Comparison of ENCODE assay signal across 8 cellular contexts in the genomic region with DNA sequence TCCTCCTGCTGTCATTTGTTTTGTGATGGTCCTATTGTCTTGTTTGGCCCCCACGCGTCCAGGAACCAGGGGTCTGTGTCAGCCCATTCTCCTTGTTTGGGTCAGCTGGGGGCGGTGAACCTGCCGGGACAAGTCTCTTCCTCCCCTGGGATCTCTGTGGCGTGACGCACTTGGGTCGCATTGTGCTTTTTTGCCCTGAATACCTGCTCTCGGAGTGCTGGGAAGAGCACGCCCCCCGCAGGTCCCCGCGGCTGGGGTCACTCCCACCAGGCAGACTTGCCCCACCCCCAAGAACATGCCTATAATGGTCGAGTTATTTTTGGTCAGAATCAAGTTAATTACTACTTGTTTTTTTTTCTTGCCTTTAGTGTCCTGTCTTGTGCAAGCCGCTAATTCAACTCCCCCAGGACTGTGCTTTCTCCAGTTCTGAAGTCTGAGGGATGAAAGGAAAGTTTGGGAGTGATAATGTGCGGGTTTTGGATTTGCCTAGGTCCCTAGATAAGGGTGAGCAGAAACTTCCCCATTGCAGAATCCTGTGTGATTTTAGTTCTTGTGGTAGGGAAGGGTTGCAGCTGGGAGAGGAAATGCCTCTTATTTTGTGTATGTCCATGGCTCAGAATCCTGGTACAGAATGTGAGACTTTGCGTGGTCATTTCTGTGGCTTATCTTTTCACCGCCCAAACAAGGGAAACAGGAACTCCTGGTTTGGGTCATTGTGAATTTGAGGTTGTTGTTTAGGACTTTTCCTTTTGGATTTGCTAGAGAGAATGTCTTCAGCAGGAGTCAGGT. TPM values are rescaled to one million over a fixed set of nuclear protein-coding genes. Genes with fewer than 3 reads are reported as not detected.
A peak's percentile ranks its signal among the peaks of the same experiment; 100 is the strongest.
DNase-seq lines count a peak whose midpoint lies in the region; ATAC-seq and TF ChIP-seq lines count a peak whose summit lies in the region.

No MANE protein-coding gene starts in this region.

- H3K4me1 ChIP-seq in mesendoderm (ENCODE audit: control insufficient read depth, low read depth, low read length): peaks cover 5% of the 10 kb centered on the region
- H3K4me1 ChIP-seq in upper lobe of right lung: peaks cover 14% of the 10 kb centered on the region

- no peaks in the 10 kb centered on the region for H3K36me3 ChIP-seq in SU-DHL-6 (ENCODE audit: low read length)
- no peaks in the 10 kb centered on the region for H3K36me3 ChIP-seq in mesendoderm (ENCODE audit: control insufficient read depth, insufficient read depth, low read length)
- no peaks in the 10 kb centered on the region for H3K36me3 ChIP-seq in upper lobe of right lung

- intact Hi-C loops in upper lobe of right lung (cut with DNase I): no loop called here

- no peak overlapping the region for H3K18ac ChIP-seq in mesendoderm (ENCODE audit: low read length)

- peak overlapping the region; percentile 34 for H3K23ac ChIP-seq in mesendoderm (ENCODE audit: low read length)

- H3K9ac ChIP-seq in SU-DHL-6 (ENCODE audit: low read length): peak overlapping the region; percentile 68
- H3K9ac ChIP-seq in mesendoderm (ENCODE audit: low read length): peak overlapping the region; percentile 78

- H3K4me3 ChIP-seq in HL-60 (replicated peaks; ENCODE audit: insufficient read depth, low read length): peak overlapping the region; percentile 68
- H3K4me3 ChIP-seq in SU-DHL-6 (ENCODE audit: insufficient read depth, low read length, poor library complexity, severe bottlenecking): peak overlapping the region; percentile 65
- H3K4me3 ChIP-seq in mesendoderm (ENCODE audit: low read length): peak overlapping the region; percentile 71
- H3K4me3 ChIP-seq in upper lobe of right lung: peak overlapping the region; percentile 94

- no peaks in the 10 kb centered on the region for H4K20me1 ChIP-seq in SU-DHL-6 (ENCODE audit: low read depth, low read length)

- ATAC-seq in GM18909 (IDR thresholded peaks at IDR 0.05; ENCODE audit: poor library complexity, unreplicated experiment): peak; percentile 9
- ATAC-seq in upper lobe of right lung: peak; percentile 6

- H2AFZ ChIP-seq in SU-DHL-6 (ENCODE audit: low read depth, low read length, severe bottlenecking): peak overlapping the region; percentile 93

- H3K27ac ChIP-seq in HL-60 (replicated peaks) (no peak overlapping the region), SU-DHL-6 (ENCODE audit: low read depth, low read length) (no peak overlapping the region), mesendoderm (ENCODE audit: low read depth, low read length) (no peak overlapping the region), upper lobe of right lung (peak overlapping the region; percentile 77)

- H3K56ac ChIP-seq in mesendoderm (ENCODE audit: low read length): peak overlapping the region; percentile 92

- no peak overlapping the region for H2BK5ac ChIP-seq in mesendoderm (ENCODE audit: low read length)

- H3K79me2 ChIP-seq in SU-DHL-6 (ENCODE audit: insufficient read depth, low read length): no peaks in the 10 kb centered on the region
- no peaks in the 10 kb centered on the region for H3K79me2 ChIP-seq in mesendoderm (ENCODE audit: control insufficient read depth, insufficient read depth, low read length)

- H3K27me3 ChIP-seq in HL-60 (ENCODE audit: insufficient read depth, poor library complexity, severe bottlenecking) (no peaks in the 10 kb centered on the region), SU-DHL-6 (ENCODE audit: low read length) (no peaks in the 10 kb centered on the region), mesendoderm (ENCODE audit: insufficient read depth, low read length, poor library complexity) (no peaks in the 10 kb centered on the region), upper lobe of right lung (no peaks in the 10 kb centered on the region)

- no peaks in the 10 kb centered on the region for H3K9me2 ChIP-seq in SU-DHL-6 (replicated peaks; ENCODE audit: insufficient read depth, low read length)

- no peak overlapping the region for H2BK15ac ChIP-seq in mesendoderm (replicated peaks; ENCODE audit: low read depth)

- no peak overlapping the region for H2AK5ac ChIP-seq in mesendoderm (ENCODE audit: low read length)

- no peak for TF ChIP-seq CTCF in HL-60 (IDR thresholded peaks at IDR 0.05; ENCODE audit: insufficient read depth, low read length)
- TF ChIP-seq CTCF in SU-DHL-6 (IDR thresholded peaks at IDR 0.05; ENCODE audit: insufficient read depth, low read length, poor library complexity, severe bottlenecking): no peak
- no peak for TF ChIP-seq CTCF in upper lobe of right lung (IDR thresholded peaks at IDR 0.05)

- no peaks in the 10 kb centered on the region for H3K79me1 ChIP-seq in mesendoderm (ENCODE audit: low read length)

- peak overlapping the region; percentile 91 for H3K4me2 ChIP-seq in SU-DHL-6 (ENCODE audit: low read depth, low read length, poor library complexity, severe bottlenecking)
- H3K4me2 ChIP-seq in mesendoderm (ENCODE audit: low read length): peak overlapping the region; percentile 97

- no peaks in the 10 kb centered on the region for H3K9me3 ChIP-seq in SU-DHL-6 (ENCODE audit: insufficient read depth, low read length)
- no peaks in the 10 kb centered on the region for H3K9me3 ChIP-seq in upper lobe of right lung

- H4K8ac ChIP-seq in mesendoderm (ENCODE audit: low read depth, low read length): no peak overlapping the region

- no CpG with 5 or more reads among the region's 17 CpGs for WGBS in mesendoderm (ENCODE audit: extremely low coverage, insufficient coverage, low lambda C conversion rate)

- no peak overlapping the region for H4K5ac ChIP-seq in mesendoderm (ENCODE audit: low read length)

- H2BK120ac ChIP-seq in mesendoderm (ENCODE audit: low read depth, low read length): no peak overlapping the region

- no peak overlapping the region for H3K4ac ChIP-seq in mesendoderm (ENCODE audit: low read depth, low read length)

- DNase-seq in AG08395 (ENCODE audit: low spot score) (peak; percentile 7), HL-60 (ENCODE audit: low read depth in 1 of 2, low spot score in 1 of 2) (peak in 1 of 2 experiments; percentile 1), mesendoderm (peak; percentile 73), upper lobe of right lung (peak; percentile 68), NCI-H1092 (lab: John Stamatoyannopoulos, UW) (no peak)
- peak; percentile 9 for DNase-seq in effector CD4-positive, alpha-beta T cell

- H3F3A ChIP-seq in SU-DHL-6 (ENCODE audit: insufficient read depth): no peaks in the 10 kb centered on the region

RNA-seq across cellular contexts. Expression of a gene that starts 0.8 kb away (rescaled TPM):
- 2.3 TPM for polyA plus RNA-seq in mesendoderm (2013, experiment 1 of 2)
- polyA plus RNA-seq in mesendoderm (2013, experiment 2 of 2): 2.0 TPM
- total RNA-seq in upper lobe of right lung: 5.5 TPM

RNA-seq across cellular contexts. Expression of a gene that starts 29.6 kb away (rescaled TPM):
- polyA plus RNA-seq in mesendoderm (2013, experiment 1 of 2): 2,824 TPM
- 2,906 TPM for polyA plus RNA-seq in mesendoderm (2013, experiment 2 of 2)
- 1,499 TPM for total RNA-seq in upper lobe of right lung
